ENCODE assay signal across 8 cellular contexts in the genomic region with DNA sequence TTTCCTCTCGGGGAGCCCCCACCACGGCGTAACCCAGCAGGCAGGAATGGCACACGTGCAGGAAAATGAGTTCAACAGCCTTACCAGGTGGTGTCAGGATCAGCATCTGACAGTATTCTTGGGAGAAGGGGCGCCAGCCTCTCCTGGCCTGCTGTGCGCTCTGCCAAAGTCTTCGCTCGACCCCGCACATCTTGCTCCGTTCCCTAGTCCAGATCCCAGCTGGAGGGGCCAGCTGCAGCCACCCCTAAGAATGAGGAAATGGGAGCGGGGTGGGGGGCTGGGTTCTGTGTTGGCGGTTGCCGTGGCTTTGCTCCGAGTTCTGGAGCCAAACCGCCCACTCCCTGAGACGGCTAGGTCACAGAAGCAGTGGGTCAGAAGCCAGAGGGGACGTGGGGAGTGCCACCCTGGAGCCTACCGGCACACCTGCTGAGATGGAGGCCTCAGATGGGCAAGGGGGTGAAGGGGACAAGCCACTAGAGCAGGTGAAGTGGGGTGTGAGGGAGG. TPM values are rescaled to one million over a fixed set of nuclear protein-coding genes. Genes with fewer than 3 reads are reported as not detected.
DNase-seq lines count a peak whose midpoint lies in the region; ATAC-seq and TF ChIP-seq lines count a peak whose summit lies in the region.

Gene CHCT1, plus strand, starts transcription at position 328 of the 504 bp plus-strand sequence. Its CDS starts 104 bp downstream, at position 432.

- H3K4me1 ChIP-seq in breast epithelium (no peaks in the 10 kb centered on the region), mucosa of descending colon (ENCODE audit: low read depth) (peaks cover 3% of the 10 kb centered on the region), aorta (ENCODE audit: control insufficient read depth in 1 of 2, insufficient read depth in 2 of 2, low read length in 2 of 2) (no peaks in the 10 kb centered on the region)

- no peaks in the 10 kb centered on the region for H3K9me3 ChIP-seq in breast epithelium
- no peaks in the 10 kb centered on the region for H3K9me3 ChIP-seq in mucosa of descending colon
- H3K9me3 ChIP-seq in aorta (ENCODE audit: control insufficient read depth, low read length), result no peaks in the 10 kb centered on the region

- H3K4me3 Mint-ChIP-seq in MCF 10A (ENCODE audit: unreplicated experiment), result no peak within 1 kb of the TSS

- DNase-seq in breast epithelium (ENCODE audit: low spot score in 2 of 2) (no peak), MCF 10A (ENCODE audit: unreplicated experiment) (no peak), mucosa of descending colon (peak in 2 of 3 donors; percentile 9 to 34), aorta (peak in 1 of 2 donors; percentile 70), NCI-H2196 treated with DMSO at 0.1 percent for 48 hours (lab: John Stamatoyannopoulos, UW; ENCODE audit: unreplicated experiment) (no peak), NCI-H82 treated with DMSO at 0.1 percent for 48 hours (lab: John Stamatoyannopoulos, UW; ENCODE audit: unreplicated experiment) (no peak)

- BruUV-seq in MCF 10A (replicated peaks; lab: Mats Ljungman, UMichigan), result no TSS peak

- H3K36me3 ChIP-seq in breast epithelium (no peaks in the 10 kb centered on the region), mucosa of descending colon (ENCODE audit: low read depth) (no peaks in the 10 kb centered on the region), aorta (ENCODE audit: control insufficient read depth in 1 of 2, insufficient read depth in 2 of 2, low read length in 1 of 2) (no peaks in the 10 kb centered on the region)

- H3K4me3 ChIP-seq in breast epithelium, result peak within 1 kb of the TSS; percentile 44 to 72 (median 56)
- no peak within 1 kb of the TSS for H3K4me3 ChIP-seq in mucosa of descending colon
- H3K4me3 ChIP-seq in aorta (ENCODE audit: low read length in 2 of 2), result peak within 1 kb of the TSS; percentile 10 to 11

- H3K36me3 Mint-ChIP-seq in MCF 10A (ENCODE audit: insufficient read depth, unreplicated experiment), result no peaks in the 10 kb centered on the region

- POLR2A ChIA-PET in MCF 10A (lab: Yijun Ruan, JAX), result no interaction called here

- TF ChIP-seq POLR2A in breast epithelium (IDR thresholded peaks at IDR 0.05), result no peak

- no peak within 1 kb of the TSS for H3K27ac Mint-ChIP-seq in MCF 10A (ENCODE audit: low read depth, unreplicated experiment)

- H3K27me3 Mint-ChIP-seq in MCF 10A (ENCODE audit: insufficient read depth, unreplicated experiment), result no peaks in the 10 kb centered on the region

- H3K27me3 ChIP-seq in breast epithelium, result no peaks in the 10 kb centered on the region
- no peaks in the 10 kb centered on the region for H3K27me3 ChIP-seq in aorta (ENCODE audit: control insufficient read depth in 1 of 2, insufficient read depth in 2 of 2, low read length in 1 of 2)

- ATAC-seq in mucosa of descending colon (no peak), aorta (ENCODE audit: low FRiP score) (no peak)
- no peak for ATAC-seq in activated CD4-positive, CD25-positive, alpha-beta regulatory T cell treated with anti-CD3 and anti-CD28 coated beads, Interleukin-2, amount 50 U/mL, for 24 hours

- CTCF ChIA-PET in MCF 10A (lab: Yijun Ruan, JAX), result no interaction called here

- no peaks in the 10 kb centered on the region for H3K4me1 Mint-ChIP-seq in MCF 10A (ENCODE audit: insufficient read depth, unreplicated experiment)

- intact Hi-C loops in breast epithelium (cut with DNase I; ENCODE audit: low total_unique reads), result no loop called here
- intact Hi-C loops in MCF 10A (cut with micrococcal nuclease), result no loop called here
- intact Hi-C loops in mucosa of descending colon (cut with DNase I, micrococcal nuclease), result no loop called here
- intact Hi-C loops in aorta (cut with DNase I), result no loop called here

- WGBS in aorta, 2 donors, result 69 to 70% methylated on average over 18 of the region's 18 CpGs

- no peaks in the 10 kb centered on the region for H3K9me3 Mint-ChIP-seq in MCF 10A (ENCODE audit: unreplicated experiment)

- TF ChIP-seq CTCF in breast epithelium (IDR thresholded peaks at IDR 0.05) (no peak), MCF 10A (IDR thresholded peaks at IDR 0.05; ENCODE audit: unreplicated experiment) (no peak), mucosa of descending colon (IDR thresholded peaks at IDR 0.05) (no peak)

- H3K27ac ChIP-seq in breast epithelium (peak within 1 kb of the TSS; percentile 57 to 71), cingulate gyrus (ENCODE audit: low read depth, low read length) (peak within 1 kb of the TSS; percentile 47), aorta (ENCODE audit: low read depth in 1 of 2, low read length in 2 of 2) (no peak within 1 kb of the TSS)

RNA-seq across cellular contexts. Expression of gene CHCT1, which starts in this region (rescaled TPM):
- total RNA-seq in breast epithelium (under 1 TPM in 1 of 3 donors, not detected in 2; 0.32 TPM), MCF 10A (2022) (not detected in 2 replicates), mucosa of descending colon (not detected), aorta (not detected)
- polyA plus RNA-seq in aorta, result not detected

Comparison
In these comparisons a context has a peak if more than half of its experiments do, and no peak if none do; other contexts are left out.
1. Peak in DNase-seq in mucosa of descending colon; RNA of the gene not detected or under 1 TPM.
2. H3K27ac ChIP-seq: peak in breast epithelium (2 of 2) and cingulate gyrus (single experiment); none in aorta (0 of 2).